12 cellular contexts compared by ENCODE assay signal in genomic region chr9:37970301-37971106, GRCh38.
"Had no signal": no experiment of that assay in that cellular context is flagged by ENCODE, and none has a peak within 500 bp of the region (broad histone marks: within the 10 kb centered on the region; RNA-seq: fewer than 3 reads in every experiment).

No MANE protein-coding gene starts in this region.

- DNase-seq: activated CD4-positive, alpha-beta T cell treated with anti-CD3 and anti-CD28 coated beads, Interleukin-2, amount 50 U/mL, for 4 hours; activated naive CD4-positive, alpha-beta T cell treated with anti-CD3 and anti-CD28 coated beads for 36 hours; activated naive CD8-positive, alpha-beta T cell treated with anti-CD3 and anti-CD28 coated beads, Interleukin-2, amount 50 U/mL, for 24 hours; activated T-cell treated with anti-CD3 and anti-CD28 coated beads for 4 hours; effector CD4-positive, alpha-beta T cell; kidney glomerular epithelial cell; mesendoderm; uterus had no signal

- H3K4me3 ChIP-seq: ascending aorta, coronary artery, uterus had no signal

- H3K27me3 ChIP-seq: ascending aorta, uterus had no signal

- H3K36me3 ChIP-seq: uterus had no signal

- H3K9me3 ChIP-seq: ascending aorta, uterus had no signal

- H3K27ac ChIP-seq: ascending aorta, coronary artery, uterus had no signal

- H3K4me1 ChIP-seq: uterus had no signal

- ATAC-seq: sciatic nerve had no signal

- FAIRE-seq: endothelial cell of umbilical vein had no signal
